ENCODE assay signal across 26 cellular contexts in the genomic region with DNA sequence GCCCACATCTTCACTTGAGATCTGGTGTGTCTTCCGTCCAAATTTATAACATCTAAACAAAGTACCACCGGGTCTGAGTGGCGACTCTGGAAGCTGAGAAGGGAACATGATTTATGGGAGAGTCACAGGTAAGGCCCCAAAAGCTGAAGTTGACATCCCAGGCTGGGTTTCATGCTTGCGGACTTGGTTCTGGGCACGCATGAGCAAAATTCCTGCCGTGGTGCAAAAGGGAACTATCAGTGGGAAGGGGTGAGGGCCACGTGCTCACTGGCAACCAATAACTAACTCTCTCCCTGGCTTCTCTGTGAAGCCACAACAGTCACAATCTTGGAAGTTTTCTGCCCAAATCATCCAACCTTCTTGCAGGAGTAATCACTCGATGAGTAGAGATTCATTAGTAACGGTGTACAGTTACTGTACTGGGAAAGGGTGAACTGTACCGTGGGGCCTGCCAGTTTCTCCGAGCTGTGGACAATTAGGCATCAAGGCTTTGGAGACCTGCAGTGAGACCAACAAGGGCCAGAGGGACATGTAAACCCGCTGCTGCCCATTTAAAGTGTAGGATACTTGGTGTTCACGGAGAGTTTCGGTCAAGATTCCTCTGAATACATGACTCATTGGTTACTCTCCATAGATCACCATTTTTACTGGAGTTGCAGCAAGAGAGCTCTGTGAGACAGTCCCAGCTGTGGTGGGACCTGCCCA.
"Had no signal": no experiment of that assay in that cellular context is flagged by ENCODE, and none has a peak within 500 bp of the region (broad histone marks: within the 10 kb centered on the region; RNA-seq: fewer than 3 reads in every experiment).

No MANE protein-coding gene starts in this region.

- H3K27ac ChIP-seq: SJCRH30, SK-N-MC had no signal

- H3K4me3 ChIP-seq: SJCRH30, SK-N-MC had no signal

- ATAC-seq: activated naive CD8-positive, alpha-beta T cell treated with anti-CD3 and anti-CD28 coated beads, Interleukin-2, amount 50 U/mL, for 24 hours; activated T-cell treated with anti-CD3 and anti-CD28 coated beads, Interleukin-2, amount 50 U/mL, for 4 hours; Panc1 had no signal

- H3K4me1 ChIP-seq: SJCRH30 had no signal

- H3K36me3 Mint-ChIP-seq: activated naive CD4-positive, alpha-beta T cell treated with anti-CD3 and anti-CD28 coated beads, Interleukin-2, amount 10 ng/mL, durations not matched to agents 7 days and 5 days; brain had no signal

- DNase-seq: activated CD4-positive, alpha-beta T cell treated with anti-CD3 and anti-CD28 coated beads, Interleukin-2, amount 10 ng/mL, durations not matched to agents 7 days and 5 days; activated CD4-positive, alpha-beta T cell treated with anti-CD3 and anti-CD28 coated beads, Interleukin-2, amount 50 U/mL, for 48 hours; activated CD8-positive, alpha-beta memory T cell treated with anti-CD3 and anti-CD28 coated beads, Interleukin-2, amount 50 U/mL, for 4 hours; activated gamma-delta T cell treated with Interleukin-2 at 50 U/mL for 16 hours; activated naive CD4-positive, alpha-beta T cell treated with anti-CD3 and anti-CD28 coated beads, Interleukin-2, amount 10 ng/mL, durations not matched to agents 7 days and 5 days; activated naive CD8-positive, alpha-beta T cell treated with anti-CD3 and anti-CD28 coated beads, Interleukin-2, amount 50 U/mL, for 24 hours; activated T-cell treated with anti-CD3 and anti-CD28 coated beads for 4 hours; activated T-cell treated with anti-CD3 and anti-CD28 coated beads, Interleukin-2, amount 50 U/mL, for 4 hours; anterior cingulate cortex; Karpas-422; KBM-7; NCI-H1105; NCI-H1417 treated with DMSO at 0.1 percent for 48 hours; NCI-H187 treated with DMSO at 0.1 percent for 48 hours; NCI-H2081 treated with DMSO at 0.1 percent for 48 hours; NCI-H226; NCI-H446 treated with DMSO at 0.1 percent for 48 hours; NCI-H524 treated with DMSO at 0.1 percent for 48 hours; SHP77; SJCRH30; T1000 had no signal

- H3K9me3 ChIP-seq: SJCRH30 had no signal

- H3K36me3 ChIP-seq: SJCRH30 had no signal

- H3K4me1 Mint-ChIP-seq: activated CD4-positive, alpha-beta T cell treated with anti-CD3 and anti-CD28 coated beads, Interleukin-2, amount 10 ng/mL, durations not matched to agents 7 days and 5 days; activated naive CD4-positive, alpha-beta T cell treated with anti-CD3 and anti-CD28 coated beads, Interleukin-2, amount 10 ng/mL, durations not matched to agents 7 days and 5 days; activated naive CD8-positive, alpha-beta T cell treated with anti-CD3 and anti-CD28 coated beads, Interleukin-2, amount 50 U/mL, for 24 hours had no signal

- H3K4me3 Mint-ChIP-seq: activated CD4-positive, alpha-beta T cell treated with anti-CD3 and anti-CD28 coated beads, Interleukin-2, amount 10 ng/mL, durations not matched to agents 7 days and 5 days; activated naive CD4-positive, alpha-beta T cell treated with anti-CD3 and anti-CD28 coated beads, Interleukin-2, amount 10 ng/mL, durations not matched to agents 7 days and 5 days; activated naive CD8-positive, alpha-beta T cell; activated naive CD8-positive, alpha-beta T cell treated with anti-CD3 and anti-CD28 coated beads, Interleukin-2, amount 50 U/mL, for 24 hours; activated T-cell treated with anti-CD3 and anti-CD28 coated beads, Interleukin-2, amount 50 U/mL, for 4 hours; activated T-helper 1 cell treated with anti-CD3 and anti-CD28 coated beads, Interleukin-12 subunit alpha, Interleukin-12 subunit beta, Interleukin-2, Interleukin-4 antibody, amounts not matched to agents 30 ng/mL and 10 ng/mL and 1 ng/mL, durations not matched to agents 14 hours and 24 hours and 36 hours; brain had no signal

- H3K27me3 ChIP-seq: SJCRH30 had no signal

- H3K27me3 Mint-ChIP-seq: activated naive CD8-positive, alpha-beta T cell had no signal

- H3K9me3 Mint-ChIP-seq: activated CD4-positive, alpha-beta T cell treated with anti-CD3 and anti-CD28 coated beads, Interleukin-2, amount 10 ng/mL, durations not matched to agents 7 days and 5 days; activated naive CD4-positive, alpha-beta T cell treated with anti-CD3 and anti-CD28 coated beads, Interleukin-2, amount 10 ng/mL, durations not matched to agents 7 days and 5 days; activated naive CD8-positive, alpha-beta T cell treated with anti-CD3 and anti-CD28 coated beads, Interleukin-2, amount 50 U/mL, for 24 hours; activated T-cell treated with anti-CD3 and anti-CD28 coated beads, Interleukin-2, amount 50 U/mL, for 4 hours; activated T-helper 1 cell treated with anti-CD3 and anti-CD28 coated beads, Interleukin-12 subunit alpha, Interleukin-12 subunit beta, Interleukin-2, Interleukin-4 antibody, amounts not matched to agents 30 ng/mL and 10 ng/mL and 1 ng/mL, durations not matched to agents 14 hours and 24 hours and 36 hours; brain had no signal

- H3K27ac Mint-ChIP-seq: activated CD4-positive, alpha-beta T cell treated with anti-CD3 and anti-CD28 coated beads, Interleukin-2, amount 10 ng/mL, durations not matched to agents 7 days and 5 days; activated naive CD4-positive, alpha-beta T cell treated with anti-CD3 and anti-CD28 coated beads, Interleukin-2, amount 10 ng/mL, durations not matched to agents 7 days and 5 days; activated naive CD8-positive, alpha-beta T cell; activated naive CD8-positive, alpha-beta T cell treated with anti-CD3 and anti-CD28 coated beads, Interleukin-2, amount 50 U/mL, for 24 hours; activated T-helper 1 cell treated with anti-CD3 and anti-CD28 coated beads, Interleukin-12 subunit alpha, Interleukin-12 subunit beta, Interleukin-2, Interleukin-4 antibody, amounts not matched to agents 30 ng/mL and 10 ng/mL and 1 ng/mL, durations not matched to agents 14 hours and 24 hours and 36 hours; brain had no signal
